In genomic region chr4:76518241-76518640, GRCh38 we compare ENCODE assay signal across 24 cellular contexts.
DNase-seq lines count a peak whose midpoint lies in the region; TF ChIP-seq lines count a peak whose summit lies in the region.
"Had no signal": no experiment of that assay in that cellular context is flagged by ENCODE, and none has a peak within 500 bp of the region (broad histone marks: within the 10 kb centered on the region; RNA-seq: fewer than 3 reads in every experiment).

No MANE protein-coding gene starts in this region.

- POLR2A ChIA-PET in A673 (lab: Charles Lee; ENCODE audit: low non-redundant PET): no interaction called here

- no peaks in the 10 kb centered on the region for H3K9me3 ChIP-seq in A673 (ENCODE audit: low read depth, low read length, poor library complexity, severe bottlenecking)
- H3K9me3 ChIP-seq in mammary epithelial cell (replicated peaks; ENCODE audit: insufficient read depth, low read length): no peaks in the 10 kb centered on the region
- H3K9me3 ChIP-seq: testis, uterus had no signal

- H3K27ac ChIP-seq in A673 (ENCODE audit: low read depth, low read length, poor library complexity, severe bottlenecking) (peak overlapping the region; percentile 37), mammary epithelial cell (ENCODE audit: insufficient read depth, low read depth, low read length) (no peak overlapping the region)
- H3K27ac ChIP-seq: A549, HL-60, SJCRH30, testis, uterus had no signal

- no peaks in the 10 kb centered on the region for H3K79me2 ChIP-seq in mammary epithelial cell (ENCODE audit: insufficient read depth, low read length)

- DNase-seq in A673 (ENCODE audit: low spot score): peak; percentile 15
- peak; percentile 57 for DNase-seq in HFF-Myc (ENCODE audit: extremely low read depth, low read depth)
- DNase-seq in SW480 (ENCODE audit: low spot score): peak; percentile 32
- DNase-seq in left kidney (ENCODE audit: low read depth, low spot score): peak; percentile 30
- DNase-seq in mammary epithelial cell: no peak
- DNase-seq in iPS-NIHi11 (ENCODE audit: low spot score): no peak
- DNase-seq in middle frontal gyrus (ENCODE audit: extremely low spot score, low spot score): no peak
- no peak for DNase-seq in cortex of kidney (lab: John Stamatoyannopoulos, UW)
- DNase-seq: activated CD4-positive, CD25-positive, alpha-beta regulatory T cell treated with anti-CD3 and anti-CD28 coated beads, Interleukin-2, amount 50 U/mL, for 72 hours; activated CD8-positive, alpha-beta T cell treated with anti-CD3 and anti-CD28 coated beads for 36 hours; central memory CD4-positive, alpha-beta T cell; endodermal cell; H9; mesendoderm; naive B cell; NCI-H1092; NCI-H1694 treated with DMSO at 0.1 percent for 48 hours; occipital lobe; stimulated activated naive CD8-positive, alpha-beta T cell treated with anti-CD3 and anti-CD28 coated beads, Interleukin-15, Interleukin-2, amounts not matched to agents 100 U/mL and 50 U/mL, for 24 hours; testis; uterus had no signal

- no peaks in the 10 kb centered on the region for H3K27me3 ChIP-seq in A673 (replicated peaks; ENCODE audit: insufficient read depth, low read depth, low read length, poor library complexity)
- no peaks in the 10 kb centered on the region for H3K27me3 ChIP-seq in mammary epithelial cell (ENCODE audit: insufficient read depth, low read length)
- H3K27me3 ChIP-seq: SJCRH30, testis, uterus had no signal

- 100% methylated on average over 1 of the region's 1 CpG for WGBS in mammary epithelial cell (ENCODE audit: low coverage, missing lambda C conversion rate)

- H3K36me3 ChIP-seq in A673 (ENCODE audit: insufficient read depth, low read length, poor library complexity, severe bottlenecking) (no peaks in the 10 kb centered on the region), mammary epithelial cell (ENCODE audit: insufficient read depth, low read length) (no peaks in the 10 kb centered on the region)
- H3K36me3 ChIP-seq: SJCRH30, uterus had no signal

- no peak for TF ChIP-seq CTCF in A673 (conservative IDR thresholded peaks at IDR 0.05; ENCODE audit: low read depth, low read length)
- no peak for TF ChIP-seq CTCF in HFF-Myc (IDR thresholded peaks at IDR 0.05; ENCODE audit: low read depth, low read length, missing control alignments)
- TF ChIP-seq CTCF in mammary epithelial cell (conservative IDR thresholded peaks at IDR 0.05 in 1 of 2, IDR thresholded peaks at IDR 0.05 in 1 of 2; ENCODE audit: extremely low read depth in 1 of 2, insufficient read depth in 1 of 2, low read depth in 1 of 2, low read length in 2 of 2): no peak

- CTCF ChIA-PET in A673 (lab: Charles Lee): no interaction called here
- CTCF ChIA-PET in mammary epithelial cell (lab: Charles Lee; ENCODE audit: low non-redundant PET): interaction anchor here (0.8 kb wide), 1 partner anchor 196 kb away, joined by 7 read pairs; no protein-coding TSS in a partner anchor

- intact Hi-C loops in A673 (cut with micrococcal nuclease; ENCODE audit: unreplicated experiment) (no loop called here), mammary epithelial cell (cut with micrococcal nuclease) (loop anchor here (10.0 kb wide), 1 partner anchor 787 kb away; no protein-coding TSS in a partner anchor)

- H3K4me3 ChIP-seq in A673 (ENCODE audit: low read depth, low read length, poor library complexity, severe bottlenecking) (no peak overlapping the region), HFF-Myc (replicated peaks; ENCODE audit: low read depth, low read length) (no peak overlapping the region), mammary epithelial cell (replicated peaks in 1 of 3; ENCODE audit: insufficient read depth in 1 of 3, low read depth in 2 of 3, low read length in 3 of 3) (no peak overlapping the region)
- H3K4me3 ChIP-seq: A549, SJCRH30, testis, uterus had no signal

- H3K4me2 ChIP-seq in mammary epithelial cell (ENCODE audit: insufficient read depth, low read depth, low read length): no peak overlapping the region
- H3K4me2 ChIP-seq: A549 had no signal

- H3K4me1 ChIP-seq in A673 (ENCODE audit: insufficient read depth, low read length, poor library complexity, severe bottlenecking): peaks cover 16% of the 10 kb centered on the region
- no peaks in the 10 kb centered on the region for H3K4me1 ChIP-seq in mammary epithelial cell (ENCODE audit: insufficient read depth, low read length)
- H3K4me1 ChIP-seq: A549, testis, uterus had no signal

- H4K20me1 ChIP-seq in mammary epithelial cell (ENCODE audit: insufficient read depth, low read length): no peaks in the 10 kb centered on the region

- BruUV-seq in A673 (replicated peaks; lab: Mats Ljungman, UMichigan) (no TSS peak), mammary epithelial cell (replicated peaks; lab: Mats Ljungman, UMichigan) (no TSS peak)

- dilution Hi-C loops in mammary epithelial cell (cut with HindIII; ENCODE audit: low sequenced_read_pairs): no loop called here

- no peak overlapping the region for H2AFZ ChIP-seq in mammary epithelial cell (ENCODE audit: low read depth, low read length)

- in situ Hi-C loops in mammary epithelial cell (cut with MboI; ENCODE audit: low sequenced_read_pairs in 2 of 2): loop anchor here (5.0 to 25.0 kb wide), 2 partner anchors 214 to 519 kb away; no protein-coding TSS in a partner anchor

- no peak overlapping the region for H3K9ac ChIP-seq in mammary epithelial cell (ENCODE audit: insufficient read depth, low read length)

Comparison
In these comparisons a context has a peak if more than half of its experiments do, and no peak if none do; other contexts are left out.
1. DNase-seq: peak in A673 (single experiment), HFF-Myc (single experiment), SW480 (single experiment) and left kidney (single experiment); none in mammary epithelial cell (single experiment), iPS-NIHi11 (single experiment), middle frontal gyrus (single experiment) and cortex of kidney (single experiment).